11 cellular contexts compared by ENCODE assay signal in genomic region chr11:10784229-10785145, GRCh38. TPM values are rescaled to one million over a fixed set of nuclear protein-coding genes. Genes with fewer than 3 reads are reported as not detected.
A peak's percentile ranks its signal among the peaks of the same experiment; 100 is the strongest.
DNase-seq lines count a peak whose midpoint lies in the region; ATAC-seq and TF ChIP-seq lines count a peak whose summit lies in the region.
"Had no signal": no experiment of that assay in that cellular context is flagged by ENCODE, and none has a peak within 500 bp of the region (broad histone marks: within the 10 kb centered on the region; RNA-seq: fewer than 3 reads in every experiment).

No MANE protein-coding gene starts in this region.

- H3K4me3 Mint-ChIP-seq in nephron progenitor cell: no peak overlapping the region
- no peak overlapping the region for H3K4me3 Mint-ChIP-seq in activated T-helper 1 cell treated with anti-CD3 and anti-CD28 coated beads, Interleukin-12 subunit alpha, Interleukin-12 subunit beta, Interleukin-2, Interleukin-4 antibody, amounts not matched to agents 30 ng/mL and 10 ng/mL and 1 ng/mL, durations not matched to agents 14 hours and 24 hours and 36 hours
- H3K4me3 Mint-ChIP-seq: activated naive CD8-positive, alpha-beta T cell treated with anti-CD3 and anti-CD28 coated beads, Interleukin-2, amount 10 ng/mL, durations not matched to agents 7 days and 5 days had no signal

- H3K27ac Mint-ChIP-seq in nephron progenitor cell: peak overlapping the region; percentile 63
- H3K27ac Mint-ChIP-seq in activated T-helper 1 cell treated with anti-CD3 and anti-CD28 coated beads, Interleukin-12 subunit alpha, Interleukin-12 subunit beta, Interleukin-2, Interleukin-4 antibody, amounts not matched to agents 30 ng/mL and 10 ng/mL and 1 ng/mL, durations not matched to agents 14 hours and 24 hours and 36 hours: no peak overlapping the region
- H3K27ac Mint-ChIP-seq: activated naive CD8-positive, alpha-beta T cell treated with anti-CD3 and anti-CD28 coated beads, Interleukin-2, amount 10 ng/mL, durations not matched to agents 7 days and 5 days had no signal

- H3K36me3 Mint-ChIP-seq in nephron progenitor cell (ENCODE audit: low read depth): no peaks in the 10 kb centered on the region
- peaks cover 1% of the 10 kb centered on the region for H3K36me3 Mint-ChIP-seq in activated T-helper 1 cell treated with anti-CD3 and anti-CD28 coated beads, Interleukin-12 subunit alpha, Interleukin-12 subunit beta, Interleukin-2, Interleukin-4 antibody, amounts not matched to agents 30 ng/mL and 10 ng/mL and 1 ng/mL, durations not matched to agents 14 hours and 24 hours and 36 hours (ENCODE audit: low read depth)
- H3K36me3 Mint-ChIP-seq: activated naive CD8-positive, alpha-beta T cell treated with anti-CD3 and anti-CD28 coated beads, Interleukin-2, amount 10 ng/mL, durations not matched to agents 7 days and 5 days had no signal

- DNase-seq in HAP-1 (ENCODE audit: low spot score in 2 of 2): peak; percentile 68 to 70
- DNase-seq in NCI-H2171 (lab: John Stamatoyannopoulos, UW): peak; percentile 40
- DNase-seq in dermis blood vessel endothelial cell: peak; percentile 82
- DNase-seq in nephron progenitor cell: no peak
- no peak for DNase-seq in activated T-helper 1 cell treated with anti-CD3 and anti-CD28 coated beads, Interleukin-12 subunit alpha, Interleukin-12 subunit beta, Interleukin-2, Interleukin-4 antibody, amounts not matched to agents 30 ng/mL and 10 ng/mL and 1 ng/mL, durations not matched to agents 14 hours and 24 hours and 36 hours (ENCODE audit: low spot score)
- no peak for DNase-seq in T-helper 1 cell
- DNase-seq: activated naive CD8-positive, alpha-beta T cell treated with anti-CD3 and anti-CD28 coated beads, Interleukin-2, amount 10 ng/mL, durations not matched to agents 7 days and 5 days; NCI-H1048; SW 1271 had no signal

- H3K27me3 ChIP-seq in HAP-1 (ENCODE audit: low read depth): no peaks in the 10 kb centered on the region

- H3K4me1 ChIP-seq in HAP-1: peaks cover 29% of the 10 kb centered on the region

- no peak for ATAC-seq in GM21367 (IDR thresholded peaks at IDR 0.05; ENCODE audit: unreplicated experiment)
- ATAC-seq in GM21381 (IDR thresholded peaks at IDR 0.05; ENCODE audit: unreplicated experiment): no peak

- in situ Hi-C loops in HAP-1 (cut with MboI; ENCODE audit: low sequenced_read_pairs): loop anchor here (25.0 kb wide), 1 partner anchor 478 kb away; no protein-coding TSS in a partner anchor

- no peak for TF ChIP-seq CTCF in nephron progenitor cell (IDR thresholded peaks at IDR 0.05)

- no peaks in the 10 kb centered on the region for H3K9me3 ChIP-seq in HAP-1

- no peaks in the 10 kb centered on the region for H3K9me3 Mint-ChIP-seq in nephron progenitor cell
- H3K9me3 Mint-ChIP-seq in activated T-helper 1 cell treated with anti-CD3 and anti-CD28 coated beads, Interleukin-12 subunit alpha, Interleukin-12 subunit beta, Interleukin-2, Interleukin-4 antibody, amounts not matched to agents 30 ng/mL and 10 ng/mL and 1 ng/mL, durations not matched to agents 14 hours and 24 hours and 36 hours: no peaks in the 10 kb centered on the region
- H3K9me3 Mint-ChIP-seq: activated naive CD8-positive, alpha-beta T cell treated with anti-CD3 and anti-CD28 coated beads, Interleukin-2, amount 10 ng/mL, durations not matched to agents 7 days and 5 days had no signal

- no peaks in the 10 kb centered on the region for H3K36me3 ChIP-seq in HAP-1 (replicated peaks)

- peaks cover 14% of the 10 kb centered on the region for H3K27me3 Mint-ChIP-seq in nephron progenitor cell (ENCODE audit: low read depth, poor library complexity)
- peaks cover 12% of the 10 kb centered on the region for H3K27me3 Mint-ChIP-seq in activated T-helper 1 cell treated with anti-CD3 and anti-CD28 coated beads, Interleukin-12 subunit alpha, Interleukin-12 subunit beta, Interleukin-2, Interleukin-4 antibody, amounts not matched to agents 30 ng/mL and 10 ng/mL and 1 ng/mL, durations not matched to agents 14 hours and 24 hours and 36 hours (ENCODE audit: insufficient read depth)
- H3K27me3 Mint-ChIP-seq: activated naive CD8-positive, alpha-beta T cell treated with anti-CD3 and anti-CD28 coated beads, Interleukin-2, amount 10 ng/mL, durations not matched to agents 7 days and 5 days had no signal

- intact Hi-C loops in activated T-helper 1 cell treated with anti-CD3 and anti-CD28 coated beads, Interleukin-12 subunit alpha, Interleukin-12 subunit beta, Interleukin-2, Interleukin-4 antibody, amounts not matched to agents 30 ng/mL and 10 ng/mL and 1 ng/mL, durations not matched to agents 14 hours and 24 hours and 36 hours (cut with micrococcal nuclease): no loop called here

- H3K4me3 ChIP-seq in HAP-1: no peak overlapping the region

- peaks cover 19% of the 10 kb centered on the region for H3K4me1 Mint-ChIP-seq in nephron progenitor cell
- H3K4me1 Mint-ChIP-seq in activated T-helper 1 cell treated with anti-CD3 and anti-CD28 coated beads, Interleukin-12 subunit alpha, Interleukin-12 subunit beta, Interleukin-2, Interleukin-4 antibody, amounts not matched to agents 30 ng/mL and 10 ng/mL and 1 ng/mL, durations not matched to agents 14 hours and 24 hours and 36 hours (ENCODE audit: low read depth): no peaks in the 10 kb centered on the region
- H3K4me1 Mint-ChIP-seq: activated naive CD8-positive, alpha-beta T cell treated with anti-CD3 and anti-CD28 coated beads, Interleukin-2, amount 10 ng/mL, durations not matched to agents 7 days and 5 days had no signal

RNA-seq across cellular contexts. Expression of gene EIF4G2, which starts 24.2 kb away (rescaled TPM):
- 646 and 1,063 TPM in 2 replicates for total RNA-seq in dermis blood vessel endothelial cell
- total RNA-seq in activated T-helper 1 cell treated with anti-CD3 and anti-CD28 coated beads, Interleukin-12 subunit alpha, Interleukin-12 subunit beta, Interleukin-2, Interleukin-4 antibody, amounts not matched to agents 30 ng/mL and 10 ng/mL and 1 ng/mL, durations not matched to agents 14 hours and 24 hours and 36 hours: 1,084 and 1,108 TPM in 2 replicates

RNA-seq across cellular contexts. Expression of gene CTR9, which starts 33.4 kb away (rescaled TPM):
- 35.4 and 48.3 TPM in 2 replicates for total RNA-seq in dermis blood vessel endothelial cell
- total RNA-seq in activated T-helper 1 cell treated with anti-CD3 and anti-CD28 coated beads, Interleukin-12 subunit alpha, Interleukin-12 subunit beta, Interleukin-2, Interleukin-4 antibody, amounts not matched to agents 30 ng/mL and 10 ng/mL and 1 ng/mL, durations not matched to agents 14 hours and 24 hours and 36 hours: 46.2 and 51.1 TPM in 2 replicates

Comparison
In these comparisons a context has a peak if more than half of its experiments do, and no peak if none do; other contexts are left out.
1. DNase-seq: peak in HAP-1 (2 of 2), NCI-H2171 (single experiment) and dermis blood vessel endothelial cell (single experiment); none in nephron progenitor cell (single experiment), activated T-helper 1 cell treated with anti-CD3 and anti-CD28 coated beads, Interleukin-12 subunit alpha, Interleukin-12 subunit beta, Interleukin-2, Interleukin-4 antibody, amounts not matched to agents 30 ng/mL and 10 ng/mL and 1 ng/mL, durations not matched to agents 14 hours and 24 hours and 36 hours (single experiment) and T-helper 1 cell (0 of 5).